In genomic region chr5:31516802-31517201, GRCh38 we compare ENCODE assay signal across 20 cellular contexts.
"Had no signal": no experiment of that assay in that cellular context is flagged by ENCODE, and none has a peak within 500 bp of the region (broad histone marks: within the 10 kb centered on the region; RNA-seq: fewer than 3 reads in every experiment).

No MANE protein-coding gene starts in this region.

- ATAC-seq: activated CD8-positive, alpha-beta memory T cell treated with anti-CD3 and anti-CD28 coated beads, Interleukin-2, amount 10 ng/mL, durations not matched to agents 7 days and 5 days; esophagus mucosa; gastrocnemius medialis; heart left ventricle; sciatic nerve; stimulated activated naive CD8-positive, alpha-beta T cell treated with anti-CD3 and anti-CD28 coated beads, Interleukin-15, amount 100 ng/mL, for 72 hours had no signal

- H3K4me1 Mint-ChIP-seq: nephron had no signal

- H3K4me3 Mint-ChIP-seq: activated CD8-positive, alpha-beta memory T cell treated with anti-CD3 and anti-CD28 coated beads, Interleukin-2, amount 10 ng/mL, durations not matched to agents 7 days and 5 days; nephron; stimulated activated naive CD8-positive, alpha-beta T cell treated with anti-CD3 and anti-CD28 coated beads, Interleukin-15, amount 100 ng/mL, for 72 hours had no signal

- H3K27me3 Mint-ChIP-seq: activated CD8-positive, alpha-beta memory T cell treated with anti-CD3 and anti-CD28 coated beads, Interleukin-2, amount 10 ng/mL, durations not matched to agents 7 days and 5 days; stimulated activated naive CD8-positive, alpha-beta T cell treated with anti-CD3 and anti-CD28 coated beads, Interleukin-15, amount 100 ng/mL, for 72 hours had no signal

- H3K9me3 Mint-ChIP-seq: nephron; stimulated activated naive CD8-positive, alpha-beta T cell treated with anti-CD3 and anti-CD28 coated beads, Interleukin-15, amount 100 ng/mL, for 72 hours had no signal

- H3K27ac Mint-ChIP-seq: activated CD8-positive, alpha-beta memory T cell treated with anti-CD3 and anti-CD28 coated beads, Interleukin-2, amount 10 ng/mL, durations not matched to agents 7 days and 5 days; nephron had no signal

- DNase-seq: activated CD4-positive, alpha-beta T cell treated with anti-CD3 and anti-CD28 coated beads for 1 hour; activated CD4-positive, alpha-beta T cell treated with anti-CD3 and anti-CD28 coated beads, Interleukin-2, amount 50 U/mL, for 4 hours; activated CD8-positive, alpha-beta memory T cell treated with anti-CD3 and anti-CD28 coated beads, Interleukin-2, amount 10 ng/mL, durations not matched to agents 7 days and 5 days; activated naive CD4-positive, alpha-beta T cell; adrenal gland; effector CD4-positive, alpha-beta T cell; gastrocnemius medialis; heart left ventricle; kidney; left ventricle myocardium inferior; mammary epithelial cell; midbrain; stimulated activated CD4-positive, alpha-beta T cell treated with anti-CD3 and anti-CD28 coated beads, Interleukin-4, amount 100 ng/mL, for 1 hour; stimulated activated naive CD8-positive, alpha-beta T cell treated with anti-CD3 and anti-CD28 coated beads, Interleukin-15, amount 100 ng/mL, for 72 hours; transverse colon; uterus; WERI-Rb-1 had no signal
